Comparison of ENCODE assay signal across 17 cellular contexts in genomic region chr11:87181143-87181542, GRCh38.
DNase-seq lines count a peak whose midpoint lies in the region; ATAC-seq and TF ChIP-seq lines count a peak whose summit lies in the region.
"Had no signal": no experiment of that assay in that cellular context is flagged by ENCODE, and none has a peak within 500 bp of the region (broad histone marks: within the 10 kb centered on the region; RNA-seq: fewer than 3 reads in every experiment).

No MANE protein-coding gene starts in this region.

- H3K36me3 ChIP-seq in GM23248 (ENCODE audit: low read depth) (no peaks in the 10 kb centered on the region), Panc1 (ENCODE audit: control insufficient read depth, insufficient read depth, low read length) (no peaks in the 10 kb centered on the region), subcutaneous abdominal adipose tissue (ENCODE audit: control insufficient read depth in 5 of 5, insufficient read depth in 5 of 5, low read length in 5 of 5) (peaks cover 0 to 8% (median 2%) of the 10 kb centered on the region in 5 donors)

- TF ChIP-seq CTCF in Panc1 (IDR thresholded peaks at IDR 0.05) (no peak), chondrocyte (IDR thresholded peaks at IDR 0.05) (no peak)

- H3K4me1 ChIP-seq in GM23248 (ENCODE audit: insufficient read depth) = peaks cover 5% of the 10 kb centered on the region; the same call in 1 of the 2 replicates
- H3K4me1 ChIP-seq in Panc1 (ENCODE audit: control insufficient read depth, insufficient read depth, low read length) = peaks cover 9% of the 10 kb centered on the region
- H3K4me1 ChIP-seq in subcutaneous abdominal adipose tissue (ENCODE audit: control insufficient read depth in 5 of 5, insufficient read depth in 5 of 5, low read length in 5 of 5) = peaks cover 0 to 20% (median 7%) of the 10 kb centered on the region in 5 donors
- H3K4me1 ChIP-seq: Caco-2 had no signal

- H4K20me1 ChIP-seq in GM23248 (ENCODE audit: insufficient read depth) = no peaks in the 10 kb centered on the region

- intact Hi-C loops in Panc1 (cut with micrococcal nuclease; ENCODE audit: unreplicated experiment) = no loop called here
- intact Hi-C loops in activated CD4-positive, alpha-beta T cell treated with anti-CD3 and anti-CD28 coated beads for 36 hours (cut with DNase I, micrococcal nuclease) = no loop called here
- intact Hi-C loops in Right ventricle myocardium inferior (cut with DNase I) = no loop called here

- WGBS in GM23248 (ENCODE audit: low coverage in 1 of 2, low lambda C conversion rate in 2 of 2, missing lambda C conversion rate in 2 of 2), 2 experiments = 79 to 86% methylated on average over 3 of the region's 3 CpGs

- BruUV-seq in Panc1 (replicated peaks; lab: Mats Ljungman, UMichigan) = TSS peak; percentile 17

- H3K27me3 ChIP-seq in GM23248 (replicated peaks; ENCODE audit: insufficient read depth) = no peaks in the 10 kb centered on the region
- H3K27me3 ChIP-seq in Panc1 (ENCODE audit: control insufficient read depth, insufficient read depth, low read length) = no peaks in the 10 kb centered on the region
- H3K27me3 ChIP-seq in subcutaneous abdominal adipose tissue (ENCODE audit: control insufficient read depth in 5 of 5, insufficient read depth in 4 of 5, low read length in 5 of 5) = no peaks in the 10 kb centered on the region

- no peaks in the 10 kb centered on the region for H3K27me3 Mint-ChIP-seq in chondrocyte (ENCODE audit: low read depth)
- H3K27me3 Mint-ChIP-seq in activated CD4-positive, alpha-beta T cell treated with anti-CD3 and anti-CD28 coated beads for 36 hours = no peaks in the 10 kb centered on the region
- H3K27me3 Mint-ChIP-seq: CD4-positive, alpha-beta T cell had no signal

- CTCF ChIA-PET in Panc1 (lab: Charles Lee) = interaction anchor here (0.6 kb wide), 1 partner anchor 10 kb away, joined by 8 read pairs; no protein-coding TSS in a partner anchor
- CTCF ChIA-PET in activated CD4-positive, alpha-beta T cell treated with anti-CD3 and anti-CD28 coated beads for 36 hours (lab: Charles Lee) = interaction anchor here (0.6 kb wide), 1 partner anchor 117 kb away, joined by 3 read pairs; no protein-coding TSS in a partner anchor

- H3K27ac ChIP-seq in GM23248 (peak overlapping the region; percentile 14), Panc1 (ENCODE audit: low read length) (no peak overlapping the region), subcutaneous abdominal adipose tissue (ENCODE audit: low read depth, low read length) (peak overlapping the region; percentile 7)
- H3K27ac ChIP-seq: C4-2B had no signal

- POLR2A ChIA-PET in Panc1 (lab: Charles Lee) = no interaction called here
- POLR2A ChIA-PET in activated CD4-positive, alpha-beta T cell treated with anti-CD3 and anti-CD28 coated beads for 36 hours (lab: Charles Lee) = no interaction called here

- H3K4me2 ChIP-seq in GM23248 (ENCODE audit: unreplicated experiment) = no peak overlapping the region

- H3K9me3 ChIP-seq in GM23248 (ENCODE audit: low read depth) = no peaks in the 10 kb centered on the region
- no peaks in the 10 kb centered on the region for H3K9me3 ChIP-seq in Panc1 (ENCODE audit: control insufficient read depth, insufficient read depth, low read depth, low read length)
- H3K9me3 ChIP-seq in subcutaneous abdominal adipose tissue (ENCODE audit: control insufficient read depth in 5 of 5, low read length in 5 of 5) = peaks cover 0 to 7% (median 0%) of the 10 kb centered on the region in 5 donors
- H3K9me3 ChIP-seq: Caco-2 had no signal

- no peak overlapping the region for H2AFZ ChIP-seq in GM23248

- DNase-seq in GM23248 = no peak
- DNase-seq in Panc1 (ENCODE audit: low read depth, low spot score) = no peak
- DNase-seq in chondrocyte (ENCODE audit: low spot score) = no peak
- DNase-seq in NCI-H187 (lab: John Stamatoyannopoulos, UW) = no peak
- DNase-seq in activated CD4-positive, alpha-beta T cell treated with anti-CD3 and anti-CD28 coated beads for 36 hours = no peak
- DNase-seq in Right ventricle myocardium inferior (ENCODE audit: missing footprints) = no peak
- DNase-seq: AML-193; Caco-2; CD4-positive, alpha-beta T cell; DMS153; DMS79; GDM1; GOT3; H7 had no signal

- H3K9me2 ChIP-seq in GM23248 (ENCODE audit: insufficient read depth) = no peaks in the 10 kb centered on the region

- H3K4me3 ChIP-seq in GM23248 (no peak overlapping the region), Panc1 (ENCODE audit: low read depth in 2 of 2, low read length in 2 of 2) (no peak overlapping the region), subcutaneous abdominal adipose tissue (ENCODE audit: low read depth in 1 of 5, low read length in 5 of 5) (no peak overlapping the region)

- no peak overlapping the region for H3K9ac ChIP-seq in GM23248
- H3K9ac ChIP-seq in subcutaneous abdominal adipose tissue (ENCODE audit: low read length in 5 of 5) = peak overlapping the region in 1 of 5 donors; percentile 24

- H3F3A ChIP-seq in GM23248 (ENCODE audit: insufficient read depth) = no peaks in the 10 kb centered on the region

- H3K36me3 Mint-ChIP-seq in chondrocyte (ENCODE audit: low read depth) = no peaks in the 10 kb centered on the region
- H3K36me3 Mint-ChIP-seq in activated CD4-positive, alpha-beta T cell treated with anti-CD3 and anti-CD28 coated beads for 36 hours (ENCODE audit: low read depth) = peaks cover 31% of the 10 kb centered on the region

- in situ Hi-C loops in GM23248 (cut with MboI) = no loop called here
- in situ Hi-C loops in Panc1 (cut with HindIII; ENCODE audit: low pct_unique_long_range_greater_than_20kb, low sequenced_read_pairs) = no loop called here

- peak overlapping the region; percentile 15 for H3K27ac Mint-ChIP-seq in chondrocyte (ENCODE audit: unreplicated experiment)
- H3K27ac Mint-ChIP-seq in activated CD4-positive, alpha-beta T cell treated with anti-CD3 and anti-CD28 coated beads for 36 hours = no peak overlapping the region
- H3K27ac Mint-ChIP-seq: CD4-positive, alpha-beta T cell had no signal

- no peak for ATAC-seq in Panc1
- no peak for ATAC-seq in activated CD4-positive, alpha-beta T cell treated with anti-CD3 and anti-CD28 coated beads for 36 hours
- ATAC-seq in Right ventricle myocardium inferior = no peak
- ATAC-seq: HCT116 had no signal

- H3K9me3 Mint-ChIP-seq in chondrocyte (ENCODE audit: low read depth) = no peaks in the 10 kb centered on the region
- H3K9me3 Mint-ChIP-seq in activated CD4-positive, alpha-beta T cell treated with anti-CD3 and anti-CD28 coated beads for 36 hours (ENCODE audit: low read depth) = peaks cover 8% of the 10 kb centered on the region

- H3K4me1 Mint-ChIP-seq in chondrocyte (ENCODE audit: low read depth) = peaks cover 13% of the 10 kb centered on the region
- no peaks in the 10 kb centered on the region for H3K4me1 Mint-ChIP-seq in activated CD4-positive, alpha-beta T cell treated with anti-CD3 and anti-CD28 coated beads for 36 hours

- H3K4me3 Mint-ChIP-seq in chondrocyte (ENCODE audit: unreplicated experiment) = no peak overlapping the region
- no peak overlapping the region for H3K4me3 Mint-ChIP-seq in activated CD4-positive, alpha-beta T cell treated with anti-CD3 and anti-CD28 coated beads for 36 hours
- H3K4me3 Mint-ChIP-seq: CD4-positive, alpha-beta T cell had no signal

- H3K79me2 ChIP-seq in GM23248 (ENCODE audit: insufficient read depth) = no peaks in the 10 kb centered on the region
